ENCODE assay signal across 9 cellular contexts in the genomic region with DNA sequence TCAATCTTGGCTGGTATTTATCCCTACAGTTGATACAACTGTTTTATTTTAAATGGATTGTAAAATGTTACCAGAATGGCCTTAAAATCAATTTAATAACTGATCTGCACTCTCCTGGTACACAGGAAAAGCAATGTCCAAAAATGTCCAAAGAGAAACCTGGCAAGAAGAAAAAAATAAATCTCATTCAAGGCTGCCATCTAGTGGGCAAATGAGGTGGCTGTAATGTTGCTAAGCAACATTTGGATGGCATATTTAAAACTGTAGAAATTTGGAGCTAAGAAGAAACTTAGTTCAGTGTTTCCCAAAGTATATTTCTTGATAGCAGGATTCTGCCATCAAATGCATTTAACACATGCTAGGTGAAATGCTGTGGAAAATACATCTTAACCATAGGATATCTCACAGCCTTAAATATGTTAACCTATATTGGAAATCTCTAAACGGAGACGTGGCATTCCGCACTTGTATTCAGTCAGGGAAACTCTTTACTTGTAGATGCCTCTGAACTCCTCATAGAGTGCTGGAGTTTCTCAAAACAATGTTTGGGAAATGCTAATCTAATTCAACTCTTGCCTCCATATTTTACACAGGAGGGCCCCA.
DNase-seq lines count a peak whose midpoint lies in the region; ATAC-seq, FAIRE-seq and TF ChIP-seq lines count a peak whose summit lies in the region.
"Had no signal": no experiment of that assay in that cellular context is flagged by ENCODE, and none has a peak within 500 bp of the region (broad histone marks: within the 10 kb centered on the region; RNA-seq: fewer than 3 reads in every experiment).

No MANE protein-coding gene starts in this region.

- intact Hi-C loops in left ventricle myocardium inferior (cut with micrococcal nuclease) = no loop called here

- peak; percentile 50 for DNase-seq in AG08396 (ENCODE audit: low spot score)
- DNase-seq in NAMALWA (ENCODE audit: low spot score) = peak; percentile 48
- DNase-seq in activated CD4-positive, alpha-beta T cell treated with anti-CD3 and anti-CD28 coated beads, Interleukin-2, amount 50 U/mL, for 48 hours = peak; percentile 8 to 25
- DNase-seq in left ventricle myocardium inferior = no peak
- DNase-seq in smooth muscle cell of the brain vasculature (ENCODE audit: low read depth, low spot score) = peak; percentile 49
- DNase-seq in activated effector memory CD4-positive, alpha-beta T cell treated with Interleukin-2 at 50 U/mL for 16 hours = no peak

- no peaks in the 10 kb centered on the region for H3K9me3 ChIP-seq in left ventricle myocardium inferior (replicated peaks)

- ATAC-seq in HG03095 (IDR thresholded peaks at IDR 0.05; ENCODE audit: unreplicated experiment) = no peak
- ATAC-seq: naive thymus-derived CD4-positive, alpha-beta T cell had no signal

- peaks cover 17% of the 10 kb centered on the region for H3K27me3 ChIP-seq in left ventricle myocardium inferior (ENCODE audit: low read depth)

- H3K27ac ChIP-seq in left ventricle myocardium inferior (replicated peaks) = no peak overlapping the region

- peak; percentile 82 for TF ChIP-seq CTCF in left ventricle myocardium inferior (IDR thresholded peaks at IDR 0.05; ENCODE audit: borderline replicate concordance)

- no peaks in the 10 kb centered on the region for H3K4me1 ChIP-seq in left ventricle myocardium inferior

- H3K36me3 ChIP-seq in left ventricle myocardium inferior = no peaks in the 10 kb centered on the region

- H3K4me3 ChIP-seq in left ventricle myocardium inferior = no peak overlapping the region

- peak; percentile 97 for FAIRE-seq in G401.6 (lab: Jason Lieb, UNC)

Comparison
In these comparisons a context has a peak if more than half of its experiments do, and no peak if none do; other contexts are left out.
1. DNase-seq: peak in AG08396 (single experiment), NAMALWA (single experiment), activated CD4-positive, alpha-beta T cell treated with anti-CD3 and anti-CD28 coated beads, Interleukin-2, amount 50 U/mL, for 48 hours (2 of 2) and smooth muscle cell of the brain vasculature (single experiment); none in left ventricle myocardium inferior (single experiment) and activated effector memory CD4-positive, alpha-beta T cell treated with Interleukin-2 at 50 U/mL for 16 hours (single experiment).